Comparison of ENCODE assay signal across 15 cellular contexts in the genomic region with DNA sequence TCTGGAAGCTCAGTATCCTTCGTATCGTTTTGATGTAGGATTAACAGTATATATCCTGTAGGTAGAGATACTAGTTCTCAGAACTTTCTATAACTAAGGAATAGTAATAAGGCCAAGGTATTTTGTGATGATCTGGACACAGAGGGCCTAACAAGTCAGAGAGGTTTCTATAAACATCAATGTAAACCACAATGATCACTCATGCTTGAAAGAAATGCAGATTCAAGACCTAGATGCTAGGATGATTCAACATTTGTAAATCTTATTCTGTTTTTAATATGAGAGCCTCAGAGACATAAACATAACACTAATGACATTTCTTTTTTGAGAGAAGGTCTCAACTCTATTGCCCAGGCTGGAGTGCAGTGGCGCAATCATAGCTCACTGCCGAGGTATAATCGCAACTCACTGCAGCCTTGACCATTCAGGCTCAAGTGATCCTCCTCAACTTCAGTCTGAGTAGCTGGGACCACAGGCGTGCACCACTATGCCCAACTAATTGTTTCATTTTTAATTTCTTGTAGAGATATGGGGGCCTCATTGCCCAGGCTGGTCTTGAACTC. TPM values are rescaled to one million over a fixed set of nuclear protein-coding genes. Genes with fewer than 3 reads are reported as not detected.
DNase-seq lines count a peak whose midpoint lies in the region; ATAC-seq and TF ChIP-seq lines count a peak whose summit lies in the region.
"Had no signal": no experiment of that assay in that cellular context is flagged by ENCODE, and none has a peak within 500 bp of the region (broad histone marks: within the 10 kb centered on the region; RNA-seq: fewer than 3 reads in every experiment).

No MANE protein-coding gene starts in this region.

- no peaks in the 10 kb centered on the region for H3K9me3 Mint-ChIP-seq in activated T-cell treated with anti-CD3 and anti-CD28 coated beads, Interleukin-2, amount 50 U/mL, for 72 hours
- H3K9me3 Mint-ChIP-seq: CD8-positive, alpha-beta memory T cell; GM23338 had no signal

- ATAC-seq in activated T-cell treated with anti-CD3 and anti-CD28 coated beads, Interleukin-2, amount 50 U/mL, for 72 hours (replicated peaks in 1 of 2): no peak
- ATAC-seq in body of pancreas: no peak
- ATAC-seq: GM23338 had no signal

- H3K9me2 ChIP-seq in OCI-LY7 (ENCODE audit: insufficient read depth, low read length): no peaks in the 10 kb centered on the region

- TF ChIP-seq POLR2A in body of pancreas (IDR thresholded peaks at IDR 0.05) (no peak), Peyer's patch (IDR thresholded peaks at IDR 0.05) (no peak)

- no peak overlapping the region for H3K27ac ChIP-seq in body of pancreas
- H3K27ac ChIP-seq in Peyer's patch: no peak overlapping the region
- H3K27ac ChIP-seq in OCI-LY7 (ENCODE audit: low read depth, low read length, poor library complexity, severe bottlenecking): no peak overlapping the region
- H3K27ac ChIP-seq: BLaER1 treated with 17β-estradiol and CSF1 and Interleukin-3, amounts not matched to agents 10 nM and 100 nM had no signal

- 93 to 95% methylated on average over 6 of the region's 6 CpGs for WGBS in body of pancreas, 2 donors

- H3K4me1 ChIP-seq in body of pancreas (no peaks in the 10 kb centered on the region), Peyer's patch (no peaks in the 10 kb centered on the region), OCI-LY7 (ENCODE audit: insufficient read depth, low read length, poor library complexity, severe bottlenecking) (no peaks in the 10 kb centered on the region)
- H3K4me1 ChIP-seq: BLaER1 treated with 17β-estradiol and CSF1 and Interleukin-3, amounts not matched to agents 10 nM and 100 nM had no signal

- H3K27me3 Mint-ChIP-seq in activated T-cell treated with anti-CD3 and anti-CD28 coated beads, Interleukin-2, amount 50 U/mL, for 72 hours (ENCODE audit: low read depth): no peaks in the 10 kb centered on the region
- H3K27me3 Mint-ChIP-seq: B cell; CD8-positive, alpha-beta memory T cell had no signal

- no peak overlapping the region for H3K4me3 ChIP-seq in body of pancreas
- no peak overlapping the region for H3K4me3 ChIP-seq in Peyer's patch
- H3K4me3 ChIP-seq in OCI-LY7 (ENCODE audit: low read depth, low read length, poor library complexity, severe bottlenecking): no peak overlapping the region
- H3K4me3 ChIP-seq: BLaER1 treated with 17β-estradiol and CSF1 and Interleukin-3, amounts not matched to agents 10 nM and 100 nM; GM23338 had no signal

- no peak overlapping the region for H2AFZ ChIP-seq in OCI-LY7 (ENCODE audit: low read length)
- H2AFZ ChIP-seq: GM23338 had no signal

- BruUV-seq in OCI-LY7 (replicated peaks; lab: Mats Ljungman, UMichigan): no TSS peak

- peaks cover 11 to 51% of the 10 kb centered on the region in 2 donors for H3K36me3 Mint-ChIP-seq in activated T-cell treated with anti-CD3 and anti-CD28 coated beads, Interleukin-2, amount 50 U/mL, for 72 hours (ENCODE audit: insufficient read depth in 2 of 2)

- peaks cover 7% of the 10 kb centered on the region for H3K4me1 Mint-ChIP-seq in activated T-cell treated with anti-CD3 and anti-CD28 coated beads, Interleukin-2, amount 50 U/mL, for 72 hours (ENCODE audit: low read depth)
- H3K4me1 Mint-ChIP-seq: GM23338 had no signal

- no peaks in the 10 kb centered on the region for H3K27me3 ChIP-seq in body of pancreas
- H3K27me3 ChIP-seq in Peyer's patch: no peaks in the 10 kb centered on the region
- H3K27me3 ChIP-seq: BLaER1 treated with 17β-estradiol and CSF1 and Interleukin-3, amounts not matched to agents 10 nM and 100 nM had no signal

- intact Hi-C loops in body of pancreas (cut with DNase I) (loop anchor here (10.0 kb wide), 1 partner anchor 47 kb away; no protein-coding TSS in a partner anchor), OCI-LY7 (cut with micrococcal nuclease; ENCODE audit: unreplicated experiment) (loop anchor here (5.0 kb wide), 1 partner anchor 35 kb away; no protein-coding TSS in a partner anchor)

- H4K20me1 ChIP-seq in OCI-LY7 (ENCODE audit: insufficient read depth, low read length): peaks cover 10% of the 10 kb centered on the region; the same call in 1 of the 2 replicates

- CTCF ChIA-PET in OCI-LY7 (lab: Charles Lee; ENCODE audit: unreplicated experiment): no interaction called here

- H3K4me2 ChIP-seq in OCI-LY7 (ENCODE audit: low read length): no peak overlapping the region
- H3K4me2 ChIP-seq: BLaER1 treated with 17β-estradiol and CSF1 and Interleukin-3, amounts not matched to agents 10 nM and 100 nM; GM23338 had no signal

- H3K27ac Mint-ChIP-seq in activated T-cell treated with anti-CD3 and anti-CD28 coated beads, Interleukin-2, amount 50 U/mL, for 72 hours: peak overlapping the region; percentile 7
- H3K27ac Mint-ChIP-seq: B cell, GM23338 had no signal

- H3K79me2 ChIP-seq in OCI-LY7 (ENCODE audit: insufficient read depth, low read depth, low read length): peaks cover 7% of the 10 kb centered on the region; the same call in 1 of the 2 replicates

- no peak for DNase-seq in activated T-cell treated with anti-CD3 and anti-CD28 coated beads, Interleukin-2, amount 50 U/mL, for 72 hours
- no peak for DNase-seq in activated T-cell treated with anti-CD3 and anti-CD28 coated beads, Interleukin-2, amount 50 U/mL, for 1 hour
- DNase-seq in ELR (ENCODE audit: low read depth) (peak; percentile 25), amniotic epithelial cell (ENCODE audit: low read depth) (peak; percentile 15), kidney tubule cell (ENCODE audit: low spot score) (peak; percentile 4), body of pancreas (no peak), Peyer's patch (no peak), OCI-LY7 (ENCODE audit: low spot score) (no peak)
- DNase-seq: CD8-positive, alpha-beta memory T cell; COR-L47; GDM1; HCEC 1CT had no signal

- no peak for TF ChIP-seq CTCF in body of pancreas (IDR thresholded peaks at IDR 0.05)
- TF ChIP-seq CTCF in Peyer's patch (IDR thresholded peaks at IDR 0.05): no peak
- no peak for TF ChIP-seq CTCF in OCI-LY7 (conservative IDR thresholded peaks at IDR 0.05; ENCODE audit: low read length)

- H3K36me3 ChIP-seq in body of pancreas (replicated peaks in 1 of 2; ENCODE audit: insufficient read depth in 1 of 2, low read depth in 2 of 2) (peaks cover 4 to 57% of the 10 kb centered on the region in 2 donors), Peyer's patch (peaks cover 0 to 97% (median 0%) of the 10 kb centered on the region in 3 donors), OCI-LY7 (ENCODE audit: insufficient read depth, low read length) (peaks cover 100% of the 10 kb centered on the region)

- POLR2A ChIA-PET in OCI-LY7 (lab: Charles Lee): no interaction called here

- H3K9me3 ChIP-seq in body of pancreas (no peaks in the 10 kb centered on the region), Peyer's patch (no peaks in the 10 kb centered on the region), OCI-LY7 (ENCODE audit: low read length) (no peaks in the 10 kb centered on the region)
- H3K9me3 ChIP-seq: BLaER1 treated with 17β-estradiol and CSF1 and Interleukin-3, amounts not matched to agents 10 nM and 100 nM had no signal

- no peak overlapping the region for H3K4me3 Mint-ChIP-seq in activated T-cell treated with anti-CD3 and anti-CD28 coated beads, Interleukin-2, amount 50 U/mL, for 72 hours
- H3K4me3 Mint-ChIP-seq: B cell; CD8-positive, alpha-beta memory T cell; GM23338 had no signal

RNA-seq across cellular contexts. Expression of gene SUPT16H, which starts 16.2 kb away (rescaled TPM):
- total RNA-seq in activated T-cell treated with anti-CD3 and anti-CD28 coated beads, Interleukin-2, amount 50 U/mL, for 72 hours: 100 to 1,000 TPM; 141 to 155 TPM
- 10 to 100 TPM; 34.6 to 37.1 TPM for total RNA-seq in body of pancreas
- total RNA-seq in Peyer's patch: 10 to 100 TPM; 25.7 to 86.6 (median 37.5) TPM
- 100 and 106 TPM in 2 replicates for total RNA-seq in OCI-LY7 (2014; rRNA removed; shearing (Covaris generic))
- 146 and 151 TPM in 2 replicates for total RNA-seq in OCI-LY7 (2022)

Comparison
In these comparisons a context has a peak if more than half of its experiments do, and no peak if none do; other contexts are left out.
1. DNase-seq: peak in ELR (single experiment), amniotic epithelial cell (single experiment) and kidney tubule cell (single experiment); none in activated T-cell treated with anti-CD3 and anti-CD28 coated beads, Interleukin-2, amount 50 U/mL, for 72 hours (0 of 2), activated T-cell treated with anti-CD3 and anti-CD28 coated beads, Interleukin-2, amount 50 U/mL, for 1 hour (single experiment), body of pancreas (0 of 4), Peyer's patch (0 of 3) and OCI-LY7 (single experiment).